ENCODE assay signal across 7 cellular contexts in genomic region chr16:69311533-69312388, GRCh38. TPM values are rescaled to one million over a fixed set of nuclear protein-coding genes. Genes with fewer than 3 reads are reported as not detected.
DNase-seq lines count a peak whose midpoint lies in the region; ATAC-seq and TF ChIP-seq lines count a peak whose summit lies in the region.

No MANE protein-coding gene starts in this region.

- in situ Hi-C loops in GM13977 (cut with MboI; ENCODE audit: low pct_unique_long_range_greater_than_20kb, low sequenced_read_pairs, unreplicated experiment), result no loop called here

- H3K27me3 Mint-ChIP-seq in IgD-negative memory B cell (no peaks in the 10 kb centered on the region), natural killer cell (ENCODE audit: low read depth in 2 of 2) (no peaks in the 10 kb centered on the region)
- H3K27me3 Mint-ChIP-seq in activated CD8-positive, alpha-beta T cell treated with anti-CD3 and anti-CD28 coated beads, Interleukin-2, amount 10 ng/mL, durations not matched to agents 7 days and 5 days (ENCODE audit: low read depth), result no peaks in the 10 kb centered on the region

- WGBS in aorta, 2 donors, result 1 to 2% methylated on average over 52 to 59 of the region's 59 CpGs

- H3K4me3 Mint-ChIP-seq in IgD-negative memory B cell (peak overlapping the region; percentile 95 to 98 (median 96)), natural killer cell (peak overlapping the region; percentile 98)
- H3K4me3 Mint-ChIP-seq in activated CD8-positive, alpha-beta T cell treated with anti-CD3 and anti-CD28 coated beads, Interleukin-2, amount 10 ng/mL, durations not matched to agents 7 days and 5 days, result peak overlapping the region; percentile 100

- ATAC-seq in GM21786 (IDR thresholded peaks at IDR 0.05; ENCODE audit: unreplicated experiment) (peak; percentile 39), esophagus mucosa (peak; percentile 66), natural killer cell (peak; percentile 37 to 59 (median 52)), aorta (ENCODE audit: low FRiP score) (peak; percentile 69)
- ATAC-seq in activated CD8-positive, alpha-beta T cell treated with anti-CD3 and anti-CD28 coated beads, Interleukin-2, amount 10 ng/mL, durations not matched to agents 7 days and 5 days, result peak; percentile 69

- no peaks in the 10 kb centered on the region for H3K4me1 ChIP-seq in aorta (ENCODE audit: control insufficient read depth in 1 of 2, insufficient read depth in 2 of 2, low read length in 2 of 2)

- peak overlapping the region; percentile 64 to 80 for H3K4me3 ChIP-seq in aorta (ENCODE audit: low read length in 2 of 2)

- H3K27ac ChIP-seq in aorta (ENCODE audit: low read depth in 1 of 2, low read length in 2 of 2), result peak overlapping the region in 1 of 2 donors; percentile 74

- peaks cover 0 to 2% of the 10 kb centered on the region in 2 donors for H3K36me3 ChIP-seq in aorta (ENCODE audit: control insufficient read depth in 1 of 2, insufficient read depth in 2 of 2, low read length in 1 of 2)

- H3K27ac Mint-ChIP-seq in IgD-negative memory B cell (peak overlapping the region; percentile 73 to 92 (median 88)), natural killer cell (peak overlapping the region; percentile 90 to 93)
- peak overlapping the region; percentile 98 for H3K27ac Mint-ChIP-seq in activated CD8-positive, alpha-beta T cell treated with anti-CD3 and anti-CD28 coated beads, Interleukin-2, amount 10 ng/mL, durations not matched to agents 7 days and 5 days

- intact Hi-C loops in natural killer cell (cut with micrococcal nuclease), result loop anchor here (1.0 kb wide), 1 partner anchor 28 kb away; the partner anchor contains the start of genes COG8 and NIP7
- intact Hi-C loops in aorta (cut with DNase I), result no loop called here

- POLR2A ChIA-PET in activated CD8-positive, alpha-beta T cell treated with anti-CD3 and anti-CD28 coated beads, Interleukin-2, amount 10 ng/mL, durations not matched to agents 7 days and 5 days (lab: Charles Lee), result interaction anchor here (0.7 to 1.2 kb wide), 3 partner anchors 15 to 380 kb away, joined by 3 to 5 read pairs (median 4); no protein-coding TSS in a partner anchor

- DNase-seq in GM13977 (ENCODE audit: low spot score) (peak; percentile 62), natural killer cell (no peak), aorta (peak in 1 of 2 donors; percentile 82)
- DNase-seq in activated CD8-positive, alpha-beta T cell treated with anti-CD3 and anti-CD28 coated beads, Interleukin-2, amount 10 ng/mL, durations not matched to agents 7 days and 5 days, result peak; percentile 58

- peaks cover 12 to 17% (median 14%) of the 10 kb centered on the region in 3 donors for H3K4me1 Mint-ChIP-seq in IgD-negative memory B cell
- peaks cover 23% of the 10 kb centered on the region for H3K4me1 Mint-ChIP-seq in activated CD8-positive, alpha-beta T cell treated with anti-CD3 and anti-CD28 coated beads, Interleukin-2, amount 10 ng/mL, durations not matched to agents 7 days and 5 days (ENCODE audit: low read depth)
- H3K4me1 Mint-ChIP-seq in natural killer cell, result peaks cover 15 to 32% of the 10 kb centered on the region in 2 donors

- H3K36me3 Mint-ChIP-seq in IgD-negative memory B cell (peaks cover 1% of the 10 kb centered on the region), natural killer cell (no peaks in the 10 kb centered on the region)
- H3K36me3 Mint-ChIP-seq in activated CD8-positive, alpha-beta T cell treated with anti-CD3 and anti-CD28 coated beads, Interleukin-2, amount 10 ng/mL, durations not matched to agents 7 days and 5 days (ENCODE audit: low read depth), result peaks cover 32% of the 10 kb centered on the region

- CTCF ChIA-PET in activated CD8-positive, alpha-beta T cell treated with anti-CD3 and anti-CD28 coated beads, Interleukin-2, amount 10 ng/mL, durations not matched to agents 7 days and 5 days (lab: Charles Lee), result interaction anchor here (1.0 to 1.4 kb wide), 5 partner anchors 15 to 721 kb away, joined by 3 to 8 read pairs (median 3); partner anchors contain the start of genes NIP7 and PDF

- peak; percentile 21 for TF ChIP-seq CTCF in GM13977 (IDR thresholded peaks at IDR 0.05; ENCODE audit: extremely low read depth, insufficient read depth, missing control alignments)
- no peak for TF ChIP-seq CTCF in natural killer cell (IDR thresholded peaks at IDR 0.05)

- H3K9me3 Mint-ChIP-seq in IgD-negative memory B cell (no peaks in the 10 kb centered on the region), natural killer cell (no peaks in the 10 kb centered on the region)
- no peaks in the 10 kb centered on the region for H3K9me3 Mint-ChIP-seq in activated CD8-positive, alpha-beta T cell treated with anti-CD3 and anti-CD28 coated beads, Interleukin-2, amount 10 ng/mL, durations not matched to agents 7 days and 5 days (ENCODE audit: insufficient read depth)

- H3K9me3 ChIP-seq in aorta (ENCODE audit: control insufficient read depth, low read length), result no peaks in the 10 kb centered on the region

- no peaks in the 10 kb centered on the region for H3K27me3 ChIP-seq in aorta (ENCODE audit: control insufficient read depth in 1 of 2, insufficient read depth in 2 of 2, low read length in 1 of 2)

RNA-seq across cellular contexts. Expression of gene VPS4A, which starts 0.6 kb away (rescaled TPM):
- 46.3 TPM for polyA plus RNA-seq in IgD-negative memory B cell
- 10 to 100 TPM; 31.4 to 33.7 TPM for total RNA-seq in activated CD8-positive, alpha-beta T cell treated with anti-CD3 and anti-CD28 coated beads, Interleukin-2, amount 10 ng/mL, durations not matched to agents 7 days and 5 days
- 21.0 TPM for total RNA-seq in esophagus mucosa
- 10 to 100 TPM; 60.5 to 71.5 (median 62.5) TPM for total RNA-seq in natural killer cell
- 10 to 100 TPM; 28.6 to 30.0 TPM for total RNA-seq in aorta
- 10 to 100 TPM; 25.4 to 44.6 TPM for polyA plus RNA-seq in aorta

RNA-seq across cellular contexts. Expression of gene PDF, which starts 18.6 kb away (rescaled TPM):
- polyA plus RNA-seq in IgD-negative memory B cell (20.1 TPM), aorta (1 to 10 TPM; 3.6 to 4.0 TPM)
- 10 to 100 TPM; 15.2 to 16.0 TPM for total RNA-seq in activated CD8-positive, alpha-beta T cell treated with anti-CD3 and anti-CD28 coated beads, Interleukin-2, amount 10 ng/mL, durations not matched to agents 7 days and 5 days
- total RNA-seq in esophagus mucosa (11.3 TPM), natural killer cell (1 to 10 TPM; 3.0 to 5.7 (median 4.6) TPM), aorta (1 to 10 TPM; 5.7 to 6.0 TPM)

RNA-seq across cellular contexts. Expression of gene COG8, which starts 27.6 kb away (rescaled TPM):
- 42.9 TPM for polyA plus RNA-seq in IgD-negative memory B cell
- total RNA-seq in activated CD8-positive, alpha-beta T cell treated with anti-CD3 and anti-CD28 coated beads, Interleukin-2, amount 10 ng/mL, durations not matched to agents 7 days and 5 days, result 10 to 100 TPM; 37.6 to 37.7 TPM
- total RNA-seq in esophagus mucosa, result 18.4 TPM
- 10 to 100 TPM; 26.3 to 34.6 (median 29.0) TPM for total RNA-seq in natural killer cell
- 10 to 100 TPM; 21.5 to 29.4 TPM for total RNA-seq in aorta
- 10 to 100 TPM in 1 of 2 donors, 1 to 10 TPM in 1; 5.3 to 16.5 TPM for polyA plus RNA-seq in aorta

RNA-seq across cellular contexts. Expression of gene NIP7, which starts 27.8 kb away (rescaled TPM):
- polyA plus RNA-seq in IgD-negative memory B cell (22.8 TPM), aorta (10 to 100 TPM in 1 of 2 donors, 1 to 10 TPM in 1; 7.1 to 14.5 TPM)
- 10 to 100 TPM; 35.3 to 36.0 TPM for total RNA-seq in activated CD8-positive, alpha-beta T cell treated with anti-CD3 and anti-CD28 coated beads, Interleukin-2, amount 10 ng/mL, durations not matched to agents 7 days and 5 days
- total RNA-seq in esophagus mucosa (29.0 TPM), natural killer cell (10 to 100 TPM; 33.7 to 41.8 (median 37.7) TPM), aorta (10 to 100 TPM; 11.5 to 21.3 TPM)

RNA-seq across cellular contexts. Expression of gene TMED6, which starts 39.8 kb away (rescaled TPM):
- polyA plus RNA-seq in IgD-negative memory B cell, result not detected
- 1 to 10 TPM; 1.4 to 1.8 TPM for total RNA-seq in activated CD8-positive, alpha-beta T cell treated with anti-CD3 and anti-CD28 coated beads, Interleukin-2, amount 10 ng/mL, durations not matched to agents 7 days and 5 days
- 0.52 TPM for total RNA-seq in esophagus mucosa
- total RNA-seq in natural killer cell, result 1 to 10 TPM; 1.4 to 1.8 (median 1.6) TPM
- 1 to 10 TPM in 1 of 2 donors, under 1 TPM in 1; 0.84 to 1.1 TPM for total RNA-seq in aorta
- polyA plus RNA-seq in aorta, result not detected
